ENCODE assay signal across 1 cellular context in genomic region chr6:133241088-133241900, GRCh38.
TF ChIP-seq lines count a peak whose summit lies in the region.

Gene EYA4 (plus strand): TSS chr6:133241357. CDS start chr6:133274781, 33,424 bp downstream.

TF ChIP-seq in HepG2, 621 proteins besides CTCF, POLR2A, EP300 and RAD21 (continued from another document):
- TF ChIP-seq ARID5B (CRISPR knock-in tag; IDR thresholded peaks at IDR 0.05) (no peak), WIZ (CRISPR knock-in tag; IDR thresholded peaks at IDR 0.05) (no peak), NFE2L2 (IDR thresholded peaks at IDR 0.05; ENCODE audit: low read length) (no peak), DMTF1 (CRISPR knock-in tag; IDR thresholded peaks at IDR 0.05) (no peak), ZNF792 (CRISPR knock-in tag; IDR thresholded peaks at IDR 0.05) (no peak), RBAK (CRISPR knock-in tag; IDR thresholded peaks at IDR 0.05) (no peak), GLI4 (CRISPR knock-in tag; IDR thresholded peaks at IDR 0.05; ENCODE audit: borderline replicate concordance) (no peak), ZNF703 (CRISPR knock-in tag; IDR thresholded peaks at IDR 0.05; ENCODE audit: borderline replicate concordance) (no peak), FOSL1 (CRISPR knock-in tag; IDR thresholded peaks at IDR 0.05; ENCODE audit: borderline replicate concordance) (no peak)
